ENCODE assay signal across 14 cellular contexts in genomic region chr5:143205386-143205785, GRCh38.
A peak's percentile ranks its signal among the peaks of the same experiment; 100 is the strongest.
DNase-seq lines count a peak whose midpoint lies in the region; FAIRE-seq and TF ChIP-seq lines count a peak whose summit lies in the region.
"Had no signal": no experiment of that assay in that cellular context is flagged by ENCODE, and none has a peak within 500 bp of the region (broad histone marks: within the 10 kb centered on the region; RNA-seq: fewer than 3 reads in every experiment).

No MANE protein-coding gene starts in this region.

- H3K27me3 ChIP-seq in astrocyte (ENCODE audit: insufficient read depth, low read length): no peaks in the 10 kb centered on the region
- H3K27me3 ChIP-seq: neural progenitor cell had no signal

- no peak overlapping the region for H2AFZ ChIP-seq in astrocyte (ENCODE audit: low read depth, low read length)
- H2AFZ ChIP-seq: neural progenitor cell had no signal

- peak; percentile 49 for FAIRE-seq in astrocyte (lab: Jason Lieb, UNC)

- peaks cover 71% of the 10 kb centered on the region for H3K4me1 Mint-ChIP-seq in HFFc6 (ENCODE audit: low read depth)
- H3K4me1 Mint-ChIP-seq in astrocyte (ENCODE audit: low read depth, unreplicated experiment): peaks cover 38% of the 10 kb centered on the region
- H3K4me1 Mint-ChIP-seq in mesothelial cell of epicardium: peaks cover 23% of the 10 kb centered on the region
- H3K4me1 Mint-ChIP-seq: neural progenitor cell had no signal

- peak overlapping the region; percentile 12 for H3K4me2 ChIP-seq in astrocyte (ENCODE audit: low read length)
- H3K4me2 ChIP-seq: neural progenitor cell had no signal

- no peak overlapping the region for H3K4me3 ChIP-seq in astrocyte (ENCODE audit: insufficient read depth, low read depth, low read length)
- H3K4me3 ChIP-seq: neural progenitor cell had no signal

- DNase-seq in ACHN (peak; percentile 41), HFFc6 (peak; percentile 93), astrocyte (ENCODE audit: low read depth) (peak; percentile 99), iris pigment epithelial cell (ENCODE audit: low read depth) (peak; percentile 96), mesothelial cell of epicardium (ENCODE audit: low spot score in 2 of 2, unreplicated experiment in 2 of 2) (no peak), Kasumi-1 (lab: John Stamatoyannopoulos, UW) (no peak), cerebellar cortex (ENCODE audit: low spot score) (no peak)
- DNase-seq in activated CD4-positive, CD25-positive, alpha-beta regulatory T cell treated with anti-CD3 and anti-CD28 coated beads, Interleukin-2, amount 50 U/mL, for 72 hours: no peak
- DNase-seq: CD4-positive, CD25-positive, alpha-beta regulatory T cell; cerebellar nuclear complex; KG1; NCI-H526 had no signal

- no peak for TF ChIP-seq CTCF in HFFc6 (IDR thresholded peaks at IDR 0.05)
- no peak for TF ChIP-seq CTCF in astrocyte (IDR thresholded peaks at IDR 0.05; ENCODE audit: insufficient read depth, low read depth, low read length)
- TF ChIP-seq CTCF in mesothelial cell of epicardium (IDR thresholded peaks at IDR 0.05; ENCODE audit: unreplicated experiment): no peak

- H3K4me3 Mint-ChIP-seq in HFFc6: peak overlapping the region; percentile 52
- H3K4me3 Mint-ChIP-seq in astrocyte (ENCODE audit: unreplicated experiment): no peak overlapping the region
- no peak overlapping the region for H3K4me3 Mint-ChIP-seq in mesothelial cell of epicardium
- H3K4me3 Mint-ChIP-seq: CD4-positive, CD25-positive, alpha-beta regulatory T cell; neural progenitor cell; T-helper 1 cell treated with Interleukin-12 subunit alpha and Interleukin-12 subunit beta and Interleukin-4 antibody, amounts not matched to agents 30 μg/mL and 1 μg/mL, for 36 hours had no signal

- peaks cover 19% of the 10 kb centered on the region for H3K36me3 Mint-ChIP-seq in HFFc6 (ENCODE audit: low read depth)
- no peaks in the 10 kb centered on the region for H3K36me3 Mint-ChIP-seq in astrocyte (ENCODE audit: low read depth, unreplicated experiment)
- H3K36me3 Mint-ChIP-seq in mesothelial cell of epicardium: peaks cover 6% of the 10 kb centered on the region
- H3K36me3 Mint-ChIP-seq: neural progenitor cell had no signal

- peak overlapping the region; percentile 81 for H3K27ac ChIP-seq in astrocyte (ENCODE audit: low read depth, low read length)
- H3K27ac ChIP-seq: neural progenitor cell had no signal

- H3K27ac Mint-ChIP-seq in HFFc6 (peak overlapping the region; percentile 80), astrocyte (ENCODE audit: unreplicated experiment) (peak overlapping the region; percentile 53), mesothelial cell of epicardium (no peak overlapping the region)
- H3K27ac Mint-ChIP-seq: CD4-positive, CD25-positive, alpha-beta regulatory T cell; neural progenitor cell; T-helper 1 cell treated with Interleukin-12 subunit alpha and Interleukin-12 subunit beta and Interleukin-4 antibody, amounts not matched to agents 30 μg/mL and 1 μg/mL, for 36 hours had no signal

- no peaks in the 10 kb centered on the region for H4K20me1 ChIP-seq in astrocyte (ENCODE audit: insufficient read depth, low read length)

- H3K4me1 ChIP-seq in astrocyte (ENCODE audit: insufficient read depth, low read length): peaks cover 26% of the 10 kb centered on the region
- H3K4me1 ChIP-seq: neural progenitor cell had no signal

- H3K36me3 ChIP-seq in astrocyte (ENCODE audit: insufficient read depth, low read length): no peaks in the 10 kb centered on the region
- H3K36me3 ChIP-seq: neural progenitor cell had no signal

- in situ Hi-C loops in ACHN (cut with HindIII; ENCODE audit: low pct_ligation_motif_present, low pct_unique_long_range_greater_than_20kb, low sequenced_read_pairs): no loop called here

- H3K79me2 ChIP-seq in astrocyte (ENCODE audit: insufficient read depth, low read length): no peaks in the 10 kb centered on the region

- H3K9ac ChIP-seq in astrocyte (ENCODE audit: low read length): peak overlapping the region; percentile 60
- H3K9ac ChIP-seq: neural progenitor cell had no signal

- H3K27me3 Mint-ChIP-seq in HFFc6 (ENCODE audit: insufficient read depth) (peaks cover 3% of the 10 kb centered on the region; the same call in 1 of the 2 replicates), astrocyte (ENCODE audit: low read depth, unreplicated experiment) (no peaks in the 10 kb centered on the region), mesothelial cell of epicardium (ENCODE audit: low read depth) (no peaks in the 10 kb centered on the region)
- H3K27me3 Mint-ChIP-seq: CD4-positive, CD25-positive, alpha-beta regulatory T cell had no signal

- peaks cover 5% of the 10 kb centered on the region; the same call in 1 of the 2 replicates for H3K9me3 Mint-ChIP-seq in HFFc6
- H3K9me3 Mint-ChIP-seq in astrocyte (ENCODE audit: unreplicated experiment): no peaks in the 10 kb centered on the region
- H3K9me3 Mint-ChIP-seq in mesothelial cell of epicardium: peaks cover 13% of the 10 kb centered on the region

- no peaks in the 10 kb centered on the region for H3K9me3 ChIP-seq in astrocyte (ENCODE audit: insufficient read depth, low read depth, low read length)

Comparison
In these comparisons a context has a peak if more than half of its experiments do, and no peak if none do; other contexts are left out.
1. DNase-seq: peak in ACHN (single experiment), HFFc6 (single experiment), astrocyte (single experiment) and iris pigment epithelial cell (single experiment); none in mesothelial cell of epicardium (0 of 2), activated CD4-positive, CD25-positive, alpha-beta regulatory T cell treated with anti-CD3 and anti-CD28 coated beads, Interleukin-2, amount 50 U/mL, for 72 hours (single experiment), Kasumi-1 (0 of 2) and cerebellar cortex (single experiment).